1 cellular context compared by ENCODE assay signal in genomic region chr9:24073237-24073636, GRCh38.
TF ChIP-seq lines count a peak whose summit lies in the region.

No MANE protein-coding gene starts in this region.

TF ChIP-seq in GM23338, 12 proteins besides CTCF, POLR2A, EP300 and RAD21 (continued from another document):
- TF ChIP-seq, protein P1, sequence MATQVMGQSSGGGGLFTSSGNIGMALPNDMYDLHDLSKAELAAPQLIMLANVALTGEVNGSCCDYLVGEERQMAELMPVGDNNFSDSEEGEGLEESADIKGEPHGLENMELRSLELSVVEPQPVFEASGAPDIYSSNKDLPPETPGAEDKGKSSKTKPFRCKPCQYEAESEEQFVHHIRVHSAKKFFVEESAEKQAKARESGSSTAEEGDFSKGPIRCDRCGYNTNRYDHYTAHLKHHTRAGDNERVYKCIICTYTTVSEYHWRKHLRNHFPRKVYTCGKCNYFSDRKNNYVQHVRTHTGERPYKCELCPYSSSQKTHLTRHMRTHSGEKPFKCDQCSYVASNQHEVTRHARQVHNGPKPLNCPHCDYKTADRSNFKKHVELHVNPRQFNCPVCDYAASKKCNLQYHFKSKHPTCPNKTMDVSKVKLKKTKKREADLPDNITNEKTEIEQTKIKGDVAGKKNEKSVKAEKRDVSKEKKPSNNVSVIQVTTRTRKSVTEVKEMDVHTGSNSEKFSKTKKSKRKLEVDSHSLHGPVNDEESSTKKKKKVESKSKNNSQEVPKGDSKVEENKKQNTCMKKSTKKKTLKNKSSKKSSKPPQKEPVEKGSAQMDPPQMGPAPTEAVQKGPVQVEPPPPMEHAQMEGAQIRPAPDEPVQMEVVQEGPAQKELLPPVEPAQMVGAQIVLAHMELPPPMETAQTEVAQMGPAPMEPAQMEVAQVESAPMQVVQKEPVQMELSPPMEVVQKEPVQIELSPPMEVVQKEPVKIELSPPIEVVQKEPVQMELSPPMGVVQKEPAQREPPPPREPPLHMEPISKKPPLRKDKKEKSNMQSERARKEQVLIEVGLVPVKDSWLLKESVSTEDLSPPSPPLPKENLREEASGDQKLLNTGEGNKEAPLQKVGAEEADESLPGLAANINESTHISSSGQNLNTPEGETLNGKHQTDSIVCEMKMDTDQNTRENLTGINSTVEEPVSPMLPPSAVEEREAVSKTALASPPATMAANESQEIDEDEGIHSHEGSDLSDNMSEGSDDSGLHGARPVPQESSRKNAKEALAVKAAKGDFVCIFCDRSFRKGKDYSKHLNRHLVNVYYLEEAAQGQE (IDR thresholded peaks at IDR 0.05; ENCODE audit: unreplicated experiment) = no peak
- TF ChIP-seq ETS1 (IDR thresholded peaks at IDR 0.05) (no peak), POLR2AphosphoS5 (IDR thresholded peaks at IDR 0.05; ENCODE audit: low read depth) (no peak)
